8 cellular contexts compared by ENCODE assay signal in genomic region chr18:5305835-5306234, GRCh38.
"Had no signal": no experiment of that assay in that cellular context is flagged by ENCODE, and none has a peak within 500 bp of the region (broad histone marks: within the 10 kb centered on the region; RNA-seq: fewer than 3 reads in every experiment).

No MANE protein-coding gene starts in this region.

- FAIRE-seq: G401.6, GM12878, GM12891, GM12892, GM18507, GM19239 had no signal

- H3K4me3 ChIP-seq: GM12878 had no signal

- ATAC-seq: GM12878 had no signal

- DNase-seq: GDM1, GF-D8 had no signal
